ENCODE assay signal across 1 cellular context in the genomic region with DNA sequence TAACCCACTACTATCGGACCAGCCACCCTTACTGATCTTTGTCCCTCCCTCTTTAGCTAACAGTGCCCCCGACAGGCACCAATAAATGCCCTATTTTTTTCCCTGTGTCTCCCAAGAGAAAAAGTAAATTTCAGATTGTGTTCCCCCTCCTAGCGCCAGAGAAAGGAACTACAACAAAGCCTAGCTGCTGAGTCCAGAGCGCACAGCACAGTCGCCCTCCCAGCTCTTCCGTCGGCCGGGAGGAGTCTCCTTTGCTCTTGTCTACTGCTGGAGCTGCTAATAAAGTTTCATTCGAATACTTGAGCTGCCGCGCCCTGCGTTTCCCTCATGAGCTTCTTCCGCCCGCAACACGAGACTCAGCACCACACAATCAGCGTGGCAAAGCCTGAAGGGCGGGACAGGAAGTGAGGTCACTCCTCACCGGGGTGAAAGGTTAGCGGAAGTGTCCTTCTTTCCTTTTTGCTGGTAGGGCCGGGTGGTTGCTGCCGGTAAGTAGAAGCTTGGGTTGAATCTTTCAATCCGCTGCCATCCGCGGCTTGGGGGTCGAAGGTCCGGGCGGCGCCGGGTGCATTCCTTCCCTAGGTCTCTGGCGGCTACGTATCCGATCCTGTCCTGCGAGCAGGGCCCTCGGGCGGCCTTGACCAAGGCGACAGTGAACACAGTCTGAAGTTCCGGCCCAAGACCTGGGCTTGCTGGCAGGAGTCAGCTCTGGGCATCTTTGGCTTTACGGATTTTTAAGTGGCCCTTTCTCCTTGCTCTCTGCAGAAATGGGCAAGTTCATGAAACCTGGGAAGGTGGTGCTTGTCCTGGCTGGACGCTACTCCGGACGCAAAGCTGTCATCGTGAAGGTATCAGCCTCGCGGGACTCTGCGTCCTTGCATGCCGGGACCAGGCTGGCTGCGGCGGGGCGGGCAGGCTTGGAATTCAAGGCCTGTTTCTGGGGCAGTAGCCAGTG.
TF ChIP-seq lines count a peak whose summit lies in the region.

TSS of gene RPL27 (plus strand) at position 436 of the 955 bp plus-strand sequence. CDS start at position 768, 332 bp downstream.

TF ChIP-seq in SK-N-SH, 30 proteins besides CTCF, POLR2A, EP300 and RAD21 (continued from another document):
- TF ChIP-seq IRF3 (IDR thresholded peaks at IDR 0.05; ENCODE audit: low read depth, low read length) (peak; percentile 22; the same call in 1 of the 2 replicates), FOSL2 (IDR thresholded peaks at IDR 0.05; ENCODE audit: borderline replicate concordance, low read depth) (no peak; the same call in 1 of the 2 replicates), GABPA (IDR thresholded peaks at IDR 0.05; ENCODE audit: low read depth) (peak; percentile 96), EZH2phosphoT487 (IDR thresholded peaks at IDR 0.05; ENCODE audit: borderline replicate concordance, low read depth) (no peak), TCF12 (IDR thresholded peaks at IDR 0.05) (peak; percentile 63), SMC3 (IDR thresholded peaks at IDR 0.05; ENCODE audit: low read depth, low read length) (peak; percentile 56), PBX3 (IDR thresholded peaks at IDR 0.05) (0 out of 2 replicates have a peak, but pooled peaks have one; percentile 33), CHD2 (IDR thresholded peaks at IDR 0.05; ENCODE audit: low read length, partially characterized antibody) (peak; percentile 94), USF1 (IDR thresholded peaks at IDR 0.05; ENCODE audit: borderline replicate concordance, low read depth) (peak; percentile 77), GATA2 (CRISPR knock-in tag; IDR thresholded peaks at IDR 0.05) (no peak), TAF1 (IDR thresholded peaks at IDR 0.05; ENCODE audit: borderline replicate concordance, low read depth, low read length) (peak; percentile 95), NFIC (IDR thresholded peaks at IDR 0.05; ENCODE audit: borderline replicate concordance) (peak; percentile 21; the same call in 1 of the 2 replicates), RXRA (IDR thresholded peaks at IDR 0.05; ENCODE audit: borderline replicate concordance, low read depth) (no peak), MEF2A (IDR thresholded peaks at IDR 0.05; ENCODE audit: borderline replicate concordance, low read depth) (no peak), TEAD4 (IDR thresholded peaks at IDR 0.05; ENCODE audit: borderline replicate concordance, insufficient read depth) (peak; percentile 68; the same call in 1 of the 2 replicates), SIN3A (IDR thresholded peaks at IDR 0.05; ENCODE audit: borderline replicate concordance, low read depth, low read length) (peak; percentile 94; the same call in 1 of the 2 replicates), YY1 (IDR thresholded peaks at IDR 0.05; ENCODE audit: low read depth) (0 out of 2 replicates have a peak, but pooled peaks have one; percentile 50), NRF1 (IDR thresholded peaks at IDR 0.05; ENCODE audit: low read depth, low read length) (no peak), RCOR1 (IDR thresholded peaks at IDR 0.05; ENCODE audit: low read length) (peak; percentile 74), POLR2AphosphoS5 (IDR thresholded peaks at IDR 0.05; ENCODE audit: low read depth, low read length) (peak; percentile 97), JUND (IDR thresholded peaks at IDR 0.05) (no peak), FOXM1 (IDR thresholded peaks at IDR 0.05; ENCODE audit: low read depth) (no peak), FOXJ3 (CRISPR knock-in tag; IDR thresholded peaks at IDR 0.05) (peak; percentile 70; the same call in 1 of the 2 replicates), MXI1 (IDR thresholded peaks at IDR 0.05; ENCODE audit: low read depth, low read length) (peak; percentile 96), ELF1 (IDR thresholded peaks at IDR 0.05) (peak; percentile 99)
- TF ChIP-seq, protein P1, sequence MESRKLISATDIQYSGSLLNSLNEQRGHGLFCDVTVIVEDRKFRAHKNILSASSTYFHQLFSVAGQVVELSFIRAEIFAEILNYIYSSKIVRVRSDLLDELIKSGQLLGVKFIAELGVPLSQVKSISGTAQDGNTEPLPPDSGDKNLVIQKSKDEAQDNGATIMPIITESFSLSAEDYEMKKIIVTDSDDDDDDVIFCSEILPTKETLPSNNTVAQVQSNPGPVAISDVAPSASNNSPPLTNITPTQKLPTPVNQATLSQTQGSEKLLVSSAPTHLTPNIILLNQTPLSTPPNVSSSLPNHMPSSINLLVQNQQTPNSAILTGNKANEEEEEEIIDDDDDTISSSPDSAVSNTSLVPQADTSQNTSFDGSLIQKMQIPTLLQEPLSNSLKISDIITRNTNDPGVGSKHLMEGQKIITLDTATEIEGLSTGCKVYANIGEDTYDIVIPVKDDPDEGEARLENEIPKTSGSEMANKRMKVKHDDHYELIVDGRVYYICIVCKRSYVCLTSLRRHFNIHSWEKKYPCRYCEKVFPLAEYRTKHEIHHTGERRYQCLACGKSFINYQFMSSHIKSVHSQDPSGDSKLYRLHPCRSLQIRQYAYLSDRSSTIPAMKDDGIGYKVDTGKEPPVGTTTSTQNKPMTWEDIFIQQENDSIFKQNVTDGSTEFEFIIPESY (IDR thresholded peaks at IDR 0.05; ENCODE audit: borderline replicate concordance, low read depth), result peak; percentile 49; the same call in 1 of the 2 replicates
- TF ChIP-seq, protein P2, sequence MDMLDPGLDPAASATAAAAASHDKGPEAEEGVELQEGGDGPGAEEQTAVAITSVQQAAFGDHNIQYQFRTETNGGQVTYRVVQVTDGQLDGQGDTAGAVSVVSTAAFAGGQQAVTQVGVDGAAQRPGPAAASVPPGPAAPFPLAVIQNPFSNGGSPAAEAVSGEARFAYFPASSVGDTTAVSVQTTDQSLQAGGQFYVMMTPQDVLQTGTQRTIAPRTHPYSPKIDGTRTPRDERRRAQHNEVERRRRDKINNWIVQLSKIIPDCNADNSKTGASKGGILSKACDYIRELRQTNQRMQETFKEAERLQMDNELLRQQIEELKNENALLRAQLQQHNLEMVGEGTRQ (IDR thresholded peaks at IDR 0.05; ENCODE audit: borderline replicate concordance, low read depth, low read length), result peak; percentile 34; the same call in 1 of the 2 replicates
- TF ChIP-seq, protein P3, sequence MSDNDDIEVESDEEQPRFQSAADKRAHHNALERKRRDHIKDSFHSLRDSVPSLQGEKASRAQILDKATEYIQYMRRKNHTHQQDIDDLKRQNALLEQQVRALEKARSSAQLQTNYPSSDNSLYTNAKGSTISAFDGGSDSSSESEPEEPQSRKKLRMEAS (IDR thresholded peaks at IDR 0.05; ENCODE audit: low read depth), result peak; percentile 97
